Comparison of ENCODE assay signal across 9 cellular contexts in the genomic region with DNA sequence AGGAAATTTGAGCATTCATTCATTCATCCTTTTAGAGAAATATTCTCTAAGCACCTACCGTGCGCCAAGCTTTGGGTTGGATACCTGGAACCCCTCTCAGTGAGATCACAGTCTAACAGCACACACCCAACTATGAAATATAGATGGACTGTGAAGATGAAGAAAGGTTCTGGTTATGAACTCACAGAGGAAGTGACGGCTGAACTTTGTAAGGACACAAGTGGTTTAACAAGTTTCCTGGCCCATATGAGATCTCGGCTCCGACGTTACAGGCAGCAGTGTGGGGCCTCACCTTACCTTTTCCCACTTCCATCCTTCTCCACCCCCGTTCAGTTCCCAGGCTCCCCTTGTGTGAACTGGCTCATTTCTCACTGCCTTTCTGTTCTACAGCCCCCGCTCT.
"Had no signal": no experiment of that assay in that cellular context is flagged by ENCODE, and none has a peak within 500 bp of the region (broad histone marks: within the 10 kb centered on the region; RNA-seq: fewer than 3 reads in every experiment).

No MANE protein-coding gene starts in this region.

- DNase-seq: GM23248, GOT3, H7, HFFc6, IMR-90, KG1 had no signal

- H3K27ac Mint-ChIP-seq: HFFc6 had no signal

- H3K9me3 ChIP-seq: HAP-1 had no signal

- H3K4me3 ChIP-seq: GM23248, HAP-1, K562 had no signal

- H3K4me3 Mint-ChIP-seq: HFFc6 had no signal

- H3K27ac ChIP-seq: GM23248 had no signal

- H3K4me1 ChIP-seq: HAP-1 had no signal

- H2AFZ ChIP-seq: GM23248 had no signal

- ATAC-seq: HCT116, K562 had no signal

- H3K36me3 ChIP-seq: HAP-1 had no signal
